Comparison of ENCODE assay signal across 1 cellular context in genomic region chr16:1959269-1960039, GRCh38.
TF ChIP-seq lines count a peak whose summit lies in the region.

Gene NDUFB10 (plus strand): TSS chr16:1959538. CDS start chr16:1959625, 87 bp downstream.

TF ChIP-seq in HepG2, 621 proteins besides CTCF, POLR2A, EP300 and RAD21 (continued from another document and continues in another):
- TF ChIP-seq REST (IDR thresholded peaks at IDR 0.05; ENCODE audit: borderline replicate concordance in 1 of 2, low read depth in 1 of 2, low read length in 2 of 2) (peak in 1 of 2 experiments; percentile 50; a peak in 1 of 4 replicates), XBP1 (CRISPR knock-in tag; IDR thresholded peaks at IDR 0.05) (no peak), ZBTB46 (CRISPR knock-in tag; IDR thresholded peaks at IDR 0.05; ENCODE audit: borderline replicate concordance) (no peak), MXI1 (IDR thresholded peaks at IDR 0.05; ENCODE audit: borderline replicate concordance, low read depth, low read length) (peak; percentile 87; the same call in 1 of the 3 replicates), ATM (IDR thresholded peaks at IDR 0.05; ENCODE audit: borderline replicate concordance) (no peak), ZNF614 (CRISPR knock-in tag; IDR thresholded peaks at IDR 0.05; ENCODE audit: borderline replicate concordance) (peak; percentile 85), TFDP1 (CRISPR knock-in tag; IDR thresholded peaks at IDR 0.05; ENCODE audit: borderline replicate concordance) (peak; percentile 52; the same call in 1 of the 2 replicates), ZNF382 (CRISPR knock-in tag; IDR thresholded peaks at IDR 0.05; ENCODE audit: borderline replicate concordance) (no peak), ATF4 (CRISPR knock-in tag; IDR thresholded peaks at IDR 0.05) (0 out of 4 replicates have a peak, but pooled peaks of 1 of the 2 experiments have one; percentile 12), ZNF747 (CRISPR knock-in tag; IDR thresholded peaks at IDR 0.05; ENCODE audit: borderline replicate concordance) (peak; percentile 85; the same call in 1 of the 2 replicates), ISX (CRISPR knock-in tag; conservative IDR thresholded peaks at IDR 0.05) (no peak), TOPORS (CRISPR knock-in tag; IDR thresholded peaks at IDR 0.05) (peak; percentile 59; the same call in 1 of the 2 replicates), ZMYM3 (CRISPR knock-in tag; IDR thresholded peaks at IDR 0.05) (no peak), ZNF547 (CRISPR knock-in tag; IDR thresholded peaks at IDR 0.05) (peak; percentile 64; the same call in 1 of the 2 replicates), ZNF225 (CRISPR knock-in tag; IDR thresholded peaks at IDR 0.05) (no peak; the same call in 1 of the 2 replicates), FOXK1 (CRISPR knock-in tag; IDR thresholded peaks at IDR 0.05; ENCODE audit: borderline replicate concordance, low read depth) (peak; percentile 81; the same call in 1 of the 2 replicates), ZNF652 (CRISPR knock-in tag; IDR thresholded peaks at IDR 0.05; ENCODE audit: borderline replicate concordance, low read depth) (no peak), THAP11 (CRISPR knock-in tag; IDR thresholded peaks at IDR 0.05) (peak; percentile 100), ZFX (CRISPR knock-in tag; IDR thresholded peaks at IDR 0.05; ENCODE audit: low read depth) (peak; percentile 99), SYNCRIP (IDR thresholded peaks at IDR 0.05; ENCODE audit: insufficient read depth, low read depth, low read length) (no peak), RELA (CRISPR knock-in tag; IDR thresholded peaks at IDR 0.05) (no peak), ELF1 (CRISPR knock-in tag; IDR thresholded peaks at IDR 0.05) (no peak), MAZ (IDR thresholded peaks at IDR 0.05; ENCODE audit: borderline replicate concordance, low read depth, low read length) (no peak), MAZ (CRISPR knock-in tag; IDR thresholded peaks at IDR 0.05; ENCODE audit: low read depth) (peak; percentile 71), ZNF282 (IDR thresholded peaks at IDR 0.05; ENCODE audit: partially characterized antibody) (no peak), NFIB (CRISPR knock-in tag; IDR thresholded peaks at IDR 0.05; ENCODE audit: borderline replicate concordance) (no peak), ZHX2 (IDR thresholded peaks at IDR 0.05; ENCODE audit: low read depth) (no peak), ZHX2 (CRISPR knock-in tag; IDR thresholded peaks at IDR 0.05; ENCODE audit: borderline replicate concordance) (0 out of 2 replicates have a peak, but pooled peaks have one; percentile 33), ZNF513 (CRISPR knock-in tag; conservative IDR thresholded peaks at IDR 0.05) (no peak), ZZZ3 (CRISPR knock-in tag; IDR thresholded peaks at IDR 0.05; ENCODE audit: borderline replicate concordance) (no peak; the same call in 1 of the 2 replicates), ATF7 (IDR thresholded peaks at IDR 0.05) (no peak), ATF7 (CRISPR knock-in tag; IDR thresholded peaks at IDR 0.05) (0 out of 2 replicates have a peak, but pooled peaks have one; percentile 43), EED (CRISPR knock-in tag; IDR thresholded peaks at IDR 0.05) (peak; percentile 15; the same call in 1 of the 2 replicates), KMT2B (CRISPR knock-in tag; IDR thresholded peaks at IDR 0.05) (peak; percentile 55; the same call in 1 of the 2 replicates), MATR3 (CRISPR knock-in tag; IDR thresholded peaks at IDR 0.05) (no peak), HMG20A (CRISPR knock-in tag; IDR thresholded peaks at IDR 0.05; ENCODE audit: borderline replicate concordance) (no peak), GMEB1 (CRISPR knock-in tag; IDR thresholded peaks at IDR 0.05; ENCODE audit: borderline replicate concordance) (peak; percentile 94), CCDC6 (CRISPR knock-in tag; IDR thresholded peaks at IDR 0.05) (no peak), SUZ12 (IDR thresholded peaks at IDR 0.05; ENCODE audit: low read depth, low read length) (peak; percentile 72), TRIM24 (CRISPR knock-in tag; IDR thresholded peaks at IDR 0.05) (no peak), ZSCAN30 (CRISPR knock-in tag; IDR thresholded peaks at IDR 0.05) (0 out of 2 replicates have a peak, but pooled peaks have one; percentile 23), ARHGAP35 (CRISPR knock-in tag; IDR thresholded peaks at IDR 0.05; ENCODE audit: borderline replicate concordance) (no peak), ZNF256 (CRISPR knock-in tag; conservative IDR thresholded peaks at IDR 0.05) (no peak), MBD4 (IDR thresholded peaks at IDR 0.05; ENCODE audit: borderline replicate concordance, low read length) (no peak), ZNF33A (CRISPR knock-in tag; IDR thresholded peaks at IDR 0.05; ENCODE audit: borderline replicate concordance) (no peak)
